8 cellular contexts compared by ENCODE assay signal in the genomic region with DNA sequence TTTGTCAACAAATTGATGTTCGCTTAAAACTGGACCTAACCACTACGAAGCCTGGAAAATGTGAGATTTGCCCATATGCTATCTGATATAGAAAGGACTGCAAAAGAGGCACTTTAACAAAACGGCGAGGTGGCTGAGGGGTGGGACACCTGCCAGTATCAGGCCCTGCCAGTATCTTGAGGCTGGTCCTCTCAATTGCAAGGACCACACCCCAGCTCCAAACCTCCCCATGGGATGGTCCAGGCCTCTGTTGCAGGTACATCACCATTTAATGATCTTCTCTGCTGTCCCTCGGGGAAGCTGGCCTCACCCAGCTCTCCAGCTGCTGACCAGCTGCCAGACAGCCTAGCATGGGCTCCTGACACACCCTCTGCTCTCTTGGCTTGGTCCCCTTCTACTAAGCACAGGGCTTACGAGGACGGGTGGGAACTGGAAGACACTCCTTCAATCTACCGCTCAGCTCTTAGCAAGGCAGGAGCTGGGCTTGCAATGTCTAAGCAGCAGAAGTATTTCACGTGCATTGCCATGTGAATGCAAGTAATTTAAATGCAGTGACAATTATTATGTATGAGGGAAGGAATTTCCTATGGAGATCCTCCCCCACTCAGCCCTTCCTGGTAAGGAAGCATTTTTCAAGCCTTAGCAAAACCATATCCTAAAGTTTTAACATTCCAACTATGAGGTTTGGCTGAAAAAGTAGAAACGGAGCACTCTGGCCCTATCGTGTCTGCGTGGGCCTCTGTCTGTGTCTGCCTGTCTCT.
A peak's percentile ranks its signal among the peaks of the same experiment; 100 is the strongest.
DNase-seq lines count a peak whose midpoint lies in the region; FAIRE-seq and TF ChIP-seq lines count a peak whose summit lies in the region.
"Had no signal": no experiment of that assay in that cellular context is flagged by ENCODE, and none has a peak within 500 bp of the region (broad histone marks: within the 10 kb centered on the region; RNA-seq: fewer than 3 reads in every experiment).

No MANE protein-coding gene starts in this region.

- peak overlapping the region in 1 of 2 donors; percentile 78 for H3K27ac ChIP-seq in coronary artery

- no peak for TF ChIP-seq CTCF in coronary artery (IDR thresholded peaks at IDR 0.05)

- DNase-seq in HTR-8/SVneo (ENCODE audit: insufficient read length, low spot score) (peak; percentile 41), coronary artery (ENCODE audit: low spot score) (peak; percentile 62), left kidney (ENCODE audit: low read depth, low spot score) (peak; percentile 34), urothelium cell line (ENCODE audit: low spot score) (peak; percentile 13), NCI-H2227 treated with DMSO at 0.1 percent for 48 hours (lab: John Stamatoyannopoulos, UW) (no peak), HuH-7.5 (ENCODE audit: low spot score) (no peak), mesenteric fat pad (ENCODE audit: low spot score) (no peak)
- DNase-seq: cerebellar nuclear complex had no signal

- no peak overlapping the region for H3K4me3 ChIP-seq in coronary artery

- FAIRE-seq in HTR-8/SVneo (lab: Jason Lieb, UNC) (no peak), urothelium cell line (lab: Jason Lieb, UNC) (no peak)

Comparison
In these comparisons a context has a peak if more than half of its experiments do, and no peak if none do; other contexts are left out.
1. DNase-seq: peak in HTR-8/SVneo (single experiment), coronary artery (single experiment), left kidney (single experiment) and urothelium cell line (single experiment); none in NCI-H2227 treated with DMSO at 0.1 percent for 48 hours (single experiment), HuH-7.5 (single experiment) and mesenteric fat pad (single experiment).